ENCODE assay signal across 6 cellular contexts in the genomic region with DNA sequence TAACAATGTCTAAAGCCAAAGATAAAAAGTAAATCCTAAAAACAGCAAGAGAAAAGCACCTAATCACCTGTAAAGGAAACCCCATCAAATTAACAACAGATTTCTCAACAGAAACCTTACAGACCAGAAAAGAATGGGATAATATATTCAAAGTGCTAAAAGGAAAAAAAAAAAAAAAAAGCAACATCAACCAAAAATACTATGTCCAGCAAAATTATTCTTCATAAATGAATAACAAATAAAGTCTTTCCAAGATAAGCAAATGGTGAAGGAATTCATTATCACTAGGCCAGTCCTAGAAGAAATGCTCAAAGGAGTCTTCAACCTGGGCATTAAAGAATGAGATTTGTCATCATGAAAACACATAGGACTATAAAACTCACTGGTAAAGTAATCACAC.
"Had no signal": no experiment of that assay in that cellular context is flagged by ENCODE, and none has a peak within 500 bp of the region (broad histone marks: within the 10 kb centered on the region; RNA-seq: fewer than 3 reads in every experiment).

No MANE protein-coding gene starts in this region.

- H3K4me3 ChIP-seq: K562 had no signal

- H3K27ac ChIP-seq: HL-60, KMS-11 had no signal

- DNase-seq: IMR-90, KBM-7, KG1 had no signal
